ENCODE assay signal across 9 cellular contexts in the genomic region with DNA sequence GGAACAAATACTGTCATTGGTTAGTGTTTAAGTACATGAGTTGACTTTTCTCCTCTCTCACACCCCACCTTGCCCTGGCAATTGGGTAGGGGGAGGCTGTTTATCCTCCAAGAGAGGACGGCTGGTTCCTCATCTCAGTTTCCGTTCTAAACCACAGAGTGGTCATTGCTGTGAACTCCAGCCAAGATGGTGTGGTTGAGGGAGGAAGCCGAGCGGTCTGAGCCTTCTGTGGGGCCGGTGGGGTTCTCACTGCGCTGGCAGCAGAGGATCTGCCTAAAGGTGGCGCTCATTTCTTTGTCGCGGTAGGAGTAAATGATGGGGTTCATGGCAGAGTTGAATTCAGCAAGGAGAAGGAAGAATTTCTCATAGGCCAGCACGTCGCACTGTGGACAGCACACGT.
DNase-seq lines count a peak whose midpoint lies in the region; ATAC-seq and TF ChIP-seq lines count a peak whose summit lies in the region.
"Had no signal": no experiment of that assay in that cellular context is flagged by ENCODE, and none has a peak within 500 bp of the region (broad histone marks: within the 10 kb centered on the region; RNA-seq: fewer than 3 reads in every experiment).

No MANE protein-coding gene starts in this region.

- no peaks in the 10 kb centered on the region for H3K36me3 Mint-ChIP-seq in activated CD8-positive, alpha-beta T cell treated with anti-CD3 and anti-CD28 coated beads for 36 hours (ENCODE audit: low read depth)
- no peaks in the 10 kb centered on the region for H3K36me3 Mint-ChIP-seq in activated CD8-positive, alpha-beta T cell treated with anti-CD3 and anti-CD28 coated beads, Interleukin-2, amount 10 ng/mL, durations not matched to agents 7 days and 5 days (ENCODE audit: low read depth)

- H3K4me3 ChIP-seq in HL-60 (replicated peaks; ENCODE audit: insufficient read depth, low read length) (no peak overlapping the region), upper lobe of right lung (no peak overlapping the region)
- H3K4me3 ChIP-seq: A549 had no signal

- H3K27ac ChIP-seq in HL-60 (replicated peaks) (no peak overlapping the region), upper lobe of right lung (no peak overlapping the region)
- H3K27ac ChIP-seq: A549 had no signal

- peaks cover 12% of the 10 kb centered on the region for H3K27me3 Mint-ChIP-seq in activated CD8-positive, alpha-beta T cell treated with anti-CD3 and anti-CD28 coated beads for 36 hours
- H3K27me3 Mint-ChIP-seq in activated CD8-positive, alpha-beta T cell treated with anti-CD3 and anti-CD28 coated beads, Interleukin-2, amount 10 ng/mL, durations not matched to agents 7 days and 5 days (ENCODE audit: low read depth), result peaks cover 4% of the 10 kb centered on the region

- no peaks in the 10 kb centered on the region for H3K4me1 ChIP-seq in upper lobe of right lung
- H3K4me1 ChIP-seq: A549 had no signal

- CTCF ChIA-PET in activated CD8-positive, alpha-beta T cell treated with anti-CD3 and anti-CD28 coated beads for 36 hours (lab: Charles Lee), result no interaction called here
- CTCF ChIA-PET in activated CD8-positive, alpha-beta T cell treated with anti-CD3 and anti-CD28 coated beads, Interleukin-2, amount 10 ng/mL, durations not matched to agents 7 days and 5 days (lab: Charles Lee), result no interaction called here

- intact Hi-C loops in activated CD8-positive, alpha-beta T cell treated with anti-CD3 and anti-CD28 coated beads for 36 hours (cut with micrococcal nuclease), result no loop called here
- intact Hi-C loops in Right ventricle myocardium superior (cut with DNase I) (no loop called here), upper lobe of right lung (cut with DNase I) (no loop called here)

- H3K36me3 ChIP-seq in upper lobe of right lung, result no peaks in the 10 kb centered on the region

- H3K9me3 Mint-ChIP-seq in activated CD8-positive, alpha-beta T cell treated with anti-CD3 and anti-CD28 coated beads for 36 hours, result no peaks in the 10 kb centered on the region
- H3K9me3 Mint-ChIP-seq in activated CD8-positive, alpha-beta T cell treated with anti-CD3 and anti-CD28 coated beads, Interleukin-2, amount 10 ng/mL, durations not matched to agents 7 days and 5 days (ENCODE audit: insufficient read depth), result no peaks in the 10 kb centered on the region

- peak; percentile 11 for TF ChIP-seq CTCF in activated CD8-positive, alpha-beta T cell treated with anti-CD3 and anti-CD28 coated beads for 36 hours (IDR thresholded peaks at IDR 0.05)
- peak; percentile 65 for TF ChIP-seq CTCF in HL-60 (IDR thresholded peaks at IDR 0.05; ENCODE audit: insufficient read depth, low read length)
- TF ChIP-seq CTCF in upper lobe of right lung (IDR thresholded peaks at IDR 0.05), result no peak

- no peak overlapping the region for H3K4me3 Mint-ChIP-seq in activated CD8-positive, alpha-beta T cell treated with anti-CD3 and anti-CD28 coated beads for 36 hours
- no peak overlapping the region for H3K4me3 Mint-ChIP-seq in activated CD8-positive, alpha-beta T cell treated with anti-CD3 and anti-CD28 coated beads, Interleukin-2, amount 10 ng/mL, durations not matched to agents 7 days and 5 days

- H3K27ac Mint-ChIP-seq in activated CD8-positive, alpha-beta T cell treated with anti-CD3 and anti-CD28 coated beads for 36 hours, result no peak overlapping the region
- H3K27ac Mint-ChIP-seq in activated CD8-positive, alpha-beta T cell treated with anti-CD3 and anti-CD28 coated beads, Interleukin-2, amount 10 ng/mL, durations not matched to agents 7 days and 5 days, result no peak overlapping the region

- POLR2A ChIA-PET in activated CD8-positive, alpha-beta T cell treated with anti-CD3 and anti-CD28 coated beads for 36 hours (lab: Charles Lee), result no interaction called here
- POLR2A ChIA-PET in activated CD8-positive, alpha-beta T cell treated with anti-CD3 and anti-CD28 coated beads, Interleukin-2, amount 10 ng/mL, durations not matched to agents 7 days and 5 days (lab: Charles Lee), result no interaction called here

- H3K9me3 ChIP-seq in upper lobe of right lung, result no peaks in the 10 kb centered on the region
- H3K9me3 ChIP-seq: A549 had no signal

- DNase-seq in activated CD8-positive, alpha-beta T cell treated with anti-CD3 and anti-CD28 coated beads for 36 hours, result peak; percentile 16
- no peak for DNase-seq in activated CD8-positive, alpha-beta T cell treated with anti-CD3 and anti-CD28 coated beads, Interleukin-2, amount 10 ng/mL, durations not matched to agents 7 days and 5 days
- DNase-seq in HL-60 (ENCODE audit: low read depth in 1 of 2, low spot score in 1 of 2) (peak; percentile 65 to 91), Right ventricle myocardium superior (peak; percentile 51), upper lobe of right lung (peak; percentile 66), NCI-H2196 treated with DMSO at 0.1 percent for 48 hours (lab: John Stamatoyannopoulos, UW; ENCODE audit: unreplicated experiment) (no peak), T-helper 1 cell (no peak)

- H3K27me3 ChIP-seq in HL-60 (ENCODE audit: insufficient read depth, poor library complexity, severe bottlenecking) (no peaks in the 10 kb centered on the region), upper lobe of right lung (no peaks in the 10 kb centered on the region)

- H3K4me1 Mint-ChIP-seq in activated CD8-positive, alpha-beta T cell treated with anti-CD3 and anti-CD28 coated beads for 36 hours (ENCODE audit: low read depth), result no peaks in the 10 kb centered on the region
- peaks cover 4% of the 10 kb centered on the region for H3K4me1 Mint-ChIP-seq in activated CD8-positive, alpha-beta T cell treated with anti-CD3 and anti-CD28 coated beads, Interleukin-2, amount 10 ng/mL, durations not matched to agents 7 days and 5 days (ENCODE audit: low read depth)

- no peak for ATAC-seq in activated CD8-positive, alpha-beta T cell treated with anti-CD3 and anti-CD28 coated beads for 36 hours
- ATAC-seq in activated CD8-positive, alpha-beta T cell treated with anti-CD3 and anti-CD28 coated beads, Interleukin-2, amount 10 ng/mL, durations not matched to agents 7 days and 5 days, result no peak
- peak; percentile 71 for ATAC-seq in Right ventricle myocardium superior (ENCODE audit: poor library complexity)
- ATAC-seq in upper lobe of right lung, result peak; percentile 94
- ATAC-seq in GM21529 (IDR thresholded peaks at IDR 0.05; ENCODE audit: unreplicated experiment), result no peak
- ATAC-seq: A549 had no signal

Comparison
In these comparisons a context has a peak if more than half of its experiments do, and no peak if none do; other contexts are left out.
1. DNase-seq: peak in activated CD8-positive, alpha-beta T cell treated with anti-CD3 and anti-CD28 coated beads for 36 hours (single experiment), HL-60 (2 of 2), Right ventricle myocardium superior (single experiment) and upper lobe of right lung (single experiment); none in activated CD8-positive, alpha-beta T cell treated with anti-CD3 and anti-CD28 coated beads, Interleukin-2, amount 10 ng/mL, durations not matched to agents 7 days and 5 days (single experiment), NCI-H2196 treated with DMSO at 0.1 percent for 48 hours (single experiment) and T-helper 1 cell (0 of 5).
2. ATAC-seq: peak in Right ventricle myocardium superior (single experiment) and upper lobe of right lung (single experiment); none in activated CD8-positive, alpha-beta T cell treated with anti-CD3 and anti-CD28 coated beads for 36 hours (single experiment), activated CD8-positive, alpha-beta T cell treated with anti-CD3 and anti-CD28 coated beads, Interleukin-2, amount 10 ng/mL, durations not matched to agents 7 days and 5 days (single experiment) and GM21529 (single experiment).